In genomic region chr1:93349231-93350135, GRCh38 we compare ENCODE assay signal across 8 cellular contexts. TPM values are rescaled to one million over a fixed set of nuclear protein-coding genes. Genes with fewer than 3 reads are reported as not detected.
DNase-seq lines count a peak whose midpoint lies in the region; ATAC-seq and TF ChIP-seq lines count a peak whose summit lies in the region.

No MANE protein-coding gene starts in this region.

- H3K9me3 ChIP-seq in CD8-positive, alpha-beta memory T cell (ENCODE audit: low read length) = no peaks in the 10 kb centered on the region
- H3K9me3 ChIP-seq in Karpas-422 (ENCODE audit: low read length) (no peaks in the 10 kb centered on the region), breast epithelium (no peaks in the 10 kb centered on the region)
- no peaks in the 10 kb centered on the region for H3K9me3 ChIP-seq in naive thymus-derived CD4-positive, alpha-beta T cell (ENCODE audit: control insufficient read depth in 2 of 3, low read length in 3 of 3)

- no peak for TF ChIP-seq CTCF in breast epithelium (IDR thresholded peaks at IDR 0.05)

- peaks cover 28% of the 10 kb centered on the region for H3K4me1 ChIP-seq in CD8-positive, alpha-beta memory T cell (ENCODE audit: insufficient read depth, low read length)
- H3K4me1 ChIP-seq in Karpas-422 (ENCODE audit: low read length) = peaks cover 29% of the 10 kb centered on the region
- H3K4me1 ChIP-seq in breast epithelium = peaks cover 0 to 3% of the 10 kb centered on the region in 2 donors
- peaks cover 19 to 31% of the 10 kb centered on the region in 2 donors for H3K4me1 ChIP-seq in naive thymus-derived CD4-positive, alpha-beta T cell (ENCODE audit: control insufficient read depth in 2 of 2, insufficient read depth in 2 of 2, low read length in 2 of 2)

- no peaks in the 10 kb centered on the region for H3K9me2 ChIP-seq in Karpas-422 (replicated peaks; ENCODE audit: insufficient read depth, low read length)

- H3K27me3 Mint-ChIP-seq in CD8-positive, alpha-beta memory T cell = peaks cover 0 to 4% of the 10 kb centered on the region in 2 donors
- no peaks in the 10 kb centered on the region for H3K27me3 Mint-ChIP-seq in naive thymus-derived CD4-positive, alpha-beta T cell

- CTCF ChIA-PET in CD8-positive, alpha-beta memory T cell (lab: Charles Lee) = no interaction called here
- CTCF ChIA-PET in naive thymus-derived CD4-positive, alpha-beta T cell (lab: Charles Lee) = interaction anchor here (1.3 kb wide), 1 partner anchor 45 kb away, joined by 4 read pairs; no protein-coding TSS in a partner anchor

- peak overlapping the region; percentile 93 to 100 (median 99) for H3K4me3 Mint-ChIP-seq in CD8-positive, alpha-beta memory T cell
- H3K4me3 Mint-ChIP-seq in naive thymus-derived CD4-positive, alpha-beta T cell = peak overlapping the region; percentile 61 to 100 (median 98)

- peak overlapping the region in 7 of 8 donors; percentile 44 to 90 (median 84) for H3K27ac Mint-ChIP-seq in CD8-positive, alpha-beta memory T cell
- H3K27ac Mint-ChIP-seq in naive thymus-derived CD4-positive, alpha-beta T cell = peak overlapping the region in 7 of 9 donors; percentile 2 to 90 (median 45)

- H3K36me3 ChIP-seq in CD8-positive, alpha-beta memory T cell (ENCODE audit: insufficient read depth, low read length) = peaks cover 9% of the 10 kb centered on the region
- H3K36me3 ChIP-seq in Karpas-422 (ENCODE audit: insufficient read depth, low read length) = peaks cover 16% of the 10 kb centered on the region; the same call in 1 of the 2 replicates
- no peaks in the 10 kb centered on the region for H3K36me3 ChIP-seq in breast epithelium
- peaks cover 0 to 16% (median 2%) of the 10 kb centered on the region in 3 experiments for H3K36me3 ChIP-seq in naive thymus-derived CD4-positive, alpha-beta T cell (ENCODE audit: control insufficient read depth in 2 of 3, insufficient read depth in 3 of 3, low read length in 3 of 3)

- H3K9me3 Mint-ChIP-seq in CD8-positive, alpha-beta memory T cell = no peaks in the 10 kb centered on the region
- H3K9me3 Mint-ChIP-seq in naive thymus-derived CD4-positive, alpha-beta T cell = peaks cover 0 to 6% (median 0%) of the 10 kb centered on the region in 11 donors

- POLR2A ChIA-PET in CD8-positive, alpha-beta memory T cell (lab: Charles Lee) = no interaction called here
- POLR2A ChIA-PET in naive thymus-derived CD4-positive, alpha-beta T cell (lab: Charles Lee) = no interaction called here

- peak overlapping the region; percentile 94; the same call in 1 of the 2 replicates for H3K9ac ChIP-seq in Karpas-422 (ENCODE audit: low read length)

- H3K4me2 ChIP-seq in Karpas-422 (ENCODE audit: low read depth, low read length, poor library complexity, severe bottlenecking) = peak overlapping the region; percentile 83

- peaks cover 0 to 53% (median 5%) of the 10 kb centered on the region in 3 donors for H3K36me3 Mint-ChIP-seq in CD8-positive, alpha-beta memory T cell
- H3K36me3 Mint-ChIP-seq in naive thymus-derived CD4-positive, alpha-beta T cell = peaks cover 5 to 24% (median 7%) of the 10 kb centered on the region in 5 donors

- peaks cover 98% of the 10 kb centered on the region for H3K79me2 ChIP-seq in Karpas-422 (ENCODE audit: low read length)

- no peaks in the 10 kb centered on the region for H3K27me3 ChIP-seq in CD8-positive, alpha-beta memory T cell (ENCODE audit: insufficient read depth, low read length, poor library complexity, severe bottlenecking)
- H3K27me3 ChIP-seq in Karpas-422 (ENCODE audit: low read length) = no peaks in the 10 kb centered on the region
- H3K27me3 ChIP-seq in breast epithelium = no peaks in the 10 kb centered on the region
- H3K27me3 ChIP-seq in naive thymus-derived CD4-positive, alpha-beta T cell (ENCODE audit: control insufficient read depth in 2 of 2, insufficient read depth in 2 of 2, low read length in 2 of 2) = no peaks in the 10 kb centered on the region

- no peak overlapping the region for H2AFZ ChIP-seq in Karpas-422 (ENCODE audit: low read length)

- peaks cover 22% of the 10 kb centered on the region; the same call in 1 of the 2 replicates for H4K20me1 ChIP-seq in Karpas-422 (ENCODE audit: insufficient read depth, low read depth, low read length)

- no peak for ATAC-seq in naive thymus-derived CD4-positive, alpha-beta T cell
- no peak for ATAC-seq in HG02885 (IDR thresholded peaks at IDR 0.05; ENCODE audit: poor library complexity, unreplicated experiment)

- TF ChIP-seq POLR2A in breast epithelium (IDR thresholded peaks at IDR 0.05) = no peak

- peaks cover 63 to 76% (median 73%) of the 10 kb centered on the region in 3 donors for H3K4me1 Mint-ChIP-seq in CD8-positive, alpha-beta memory T cell
- H3K4me1 Mint-ChIP-seq in naive thymus-derived CD4-positive, alpha-beta T cell = peaks cover 30 to 65% (median 60%) of the 10 kb centered on the region in 7 donors

- no peak for DNase-seq in CD8-positive, alpha-beta memory T cell
- DNase-seq in Karpas-422 (no peak), breast epithelium (ENCODE audit: low spot score in 2 of 2) (no peak), middle frontal gyrus (ENCODE audit: extremely low spot score, low spot score) (no peak), NCI-H446 treated with DMSO at 0.1 percent for 48 hours (lab: John Stamatoyannopoulos, UW) (no peak), CD1c-positive myeloid dendritic cell (ENCODE audit: extremely low spot score) (no peak)
- no peak for DNase-seq in naive thymus-derived CD4-positive, alpha-beta T cell

- H3K27ac ChIP-seq in CD8-positive, alpha-beta memory T cell (ENCODE audit: low read depth, low read length) = peak overlapping the region; percentile 28
- H3K27ac ChIP-seq in Karpas-422 (ENCODE audit: low read length) (no peak overlapping the region), breast epithelium (no peak overlapping the region)
- H3K27ac ChIP-seq in naive thymus-derived CD4-positive, alpha-beta T cell (ENCODE audit: low read depth, low read length) = peak overlapping the region; percentile 24

- intact Hi-C loops in breast epithelium (cut with DNase I; ENCODE audit: low total_unique reads) = loop anchor here (10.0 kb wide), 1 partner anchor 95 kb away; the partner anchor contains the start of gene FNBP1L
- intact Hi-C loops in naive thymus-derived CD4-positive, alpha-beta T cell (cut with micrococcal nuclease) = loop anchor here (5.0 to 10.0 kb wide), 7 partner anchors 387 to 1885 kb away; partner anchors contain the start of genes ABCD3 (in 1 of the 2), ALG14 (in 1 of the 2), DIPK1A (in 1 of the 2) and DNTTIP2 (in 1 of the 2)

- H3K4me3 ChIP-seq in CD8-positive, alpha-beta memory T cell (ENCODE audit: low read length) = peak overlapping the region; percentile 40
- peak overlapping the region; percentile 94 for H3K4me3 ChIP-seq in Karpas-422 (ENCODE audit: low read length)
- H3K4me3 ChIP-seq in breast epithelium = peak overlapping the region in 2 of 3 donors; percentile 92 to 94
- no peak overlapping the region for H3K4me3 ChIP-seq in naive thymus-derived CD4-positive, alpha-beta T cell (ENCODE audit: low read length)

RNA-seq across cellular contexts. Expression of gene DR1, which starts 3.8 kb away (rescaled TPM):
- 100 to 1,000 TPM; 108 to 114 TPM for total RNA-seq in CD8-positive, alpha-beta memory T cell
- 75.3 TPM for polyA plus RNA-seq in CD8-positive, alpha-beta memory T cell
- total RNA-seq in Karpas-422 (2014; rRNA removed; shearing (Covaris generic); ENCODE audit: low replicate concordance) = 26.9 and 29.9 TPM in 2 replicates
- 10 to 100 TPM; 23.6 to 33.1 (median 31.0) TPM for total RNA-seq in breast epithelium
- total RNA-seq in naive thymus-derived CD4-positive, alpha-beta T cell = 100 to 1,000 TPM in 1 of 5 experiments, 10 to 100 TPM in 4; 46.2 to 104 (median 62.7) TPM
- polyA plus RNA-seq in naive thymus-derived CD4-positive, alpha-beta T cell = 10 to 100 TPM; 57.9 to 84.3 TPM

Comparison
In these comparisons a context has a peak if more than half of its experiments do, and no peak if none do; other contexts are left out.
1. H3K27ac ChIP-seq: peak in CD8-positive, alpha-beta memory T cell (single experiment) and naive thymus-derived CD4-positive, alpha-beta T cell (single experiment); none in Karpas-422 (single experiment) and breast epithelium (0 of 2).